ENCODE assay signal across 10 cellular contexts in genomic region chr1:93692451-93692861, GRCh38. TPM values are rescaled to one million over a fixed set of nuclear protein-coding genes. Genes with fewer than 3 reads are reported as not detected.
DNase-seq lines count a peak whose midpoint lies in the region; ATAC-seq and TF ChIP-seq lines count a peak whose summit lies in the region.
"Had no signal": no experiment of that assay in that cellular context is flagged by ENCODE, and none has a peak within 500 bp of the region (broad histone marks: within the 10 kb centered on the region; RNA-seq: fewer than 3 reads in every experiment).

No MANE protein-coding gene starts in this region.

- POLR2A ChIA-PET in MCF 10A (lab: Yijun Ruan, JAX) = interaction anchor here (0.6 to 5.1 kb wide), 25 partner anchors 10 to 367 kb away, joined by 3 to 117 read pairs (median 7); partner anchors contain the start of genes BCAR3 and DNTTIP2
- POLR2A ChIA-PET in activated CD4-positive, alpha-beta memory T cell treated with anti-CD3 and anti-CD28 coated beads for 36 hours (lab: Charles Lee) = interaction anchor here (1.5 to 2.2 kb wide), 4 partner anchors 11 to 186 kb away, joined by 3 to 12 read pairs (median 5); partner anchors contain the start of gene BCAR3

- TF ChIP-seq CTCF in MCF 10A (IDR thresholded peaks at IDR 0.05; ENCODE audit: unreplicated experiment) = no peak
- TF ChIP-seq CTCF in breast epithelium (IDR thresholded peaks at IDR 0.05) = no peak

- CTCF ChIA-PET in MCF 10A (lab: Yijun Ruan, JAX) = interaction anchor here (0.6 to 1.9 kb wide), 13 partner anchors 9 to 772 kb away, joined by 3 to 14 read pairs (median 4); partner anchors contain the start of gene BCAR3
- CTCF ChIA-PET in activated CD4-positive, alpha-beta memory T cell treated with anti-CD3 and anti-CD28 coated beads for 36 hours (lab: Charles Lee) = interaction anchor here (0.9 to 1.9 kb wide), 7 partner anchors 11 to 152 kb away, joined by 3 to 12 read pairs (median 5); partner anchors contain the start of gene BCAR3

- H3K27me3 ChIP-seq in breast epithelium = no peaks in the 10 kb centered on the region

- H3K9me3 Mint-ChIP-seq in MCF 10A (ENCODE audit: unreplicated experiment) = no peaks in the 10 kb centered on the region
- no peaks in the 10 kb centered on the region for H3K9me3 Mint-ChIP-seq in activated CD4-positive, alpha-beta memory T cell treated with anti-CD3 and anti-CD28 coated beads for 36 hours

- H3K36me3 ChIP-seq in breast epithelium (no peaks in the 10 kb centered on the region), urinary bladder (ENCODE audit: insufficient read depth) (no peaks in the 10 kb centered on the region)
- H3K36me3 ChIP-seq: neutrophil had no signal

- no peak overlapping the region for H3K27ac Mint-ChIP-seq in MCF 10A (ENCODE audit: low read depth, unreplicated experiment)
- H3K27ac Mint-ChIP-seq in activated CD4-positive, alpha-beta memory T cell treated with anti-CD3 and anti-CD28 coated beads for 36 hours = peak overlapping the region; percentile 70

- no peaks in the 10 kb centered on the region for H3K4me1 ChIP-seq in breast epithelium
- no peaks in the 10 kb centered on the region for H3K4me1 ChIP-seq in urinary bladder (ENCODE audit: insufficient read depth)

- H3K9me3 ChIP-seq in breast epithelium = no peaks in the 10 kb centered on the region
- H3K9me3 ChIP-seq: neutrophil had no signal

- H3K36me3 Mint-ChIP-seq in MCF 10A (ENCODE audit: insufficient read depth, unreplicated experiment) = no peaks in the 10 kb centered on the region
- H3K36me3 Mint-ChIP-seq in activated CD4-positive, alpha-beta memory T cell treated with anti-CD3 and anti-CD28 coated beads for 36 hours = no peaks in the 10 kb centered on the region

- ATAC-seq in HG03442 (IDR thresholded peaks at IDR 0.05; ENCODE audit: unreplicated experiment) = no peak

- BruUV-seq in MCF 10A (replicated peaks; lab: Mats Ljungman, UMichigan) = no TSS peak

- no peak overlapping the region for H3K4me3 ChIP-seq in breast epithelium
- no peak overlapping the region for H3K4me3 ChIP-seq in urinary bladder (ENCODE audit: low read depth, low read length)

- intact Hi-C loops in MCF 10A (cut with micrococcal nuclease) (loop anchor here (5.0 kb wide), 1 partner anchor 45 kb away; no protein-coding TSS in a partner anchor), breast epithelium (cut with DNase I; ENCODE audit: low total_unique reads) (no loop called here)
- intact Hi-C loops in activated CD4-positive, alpha-beta memory T cell treated with anti-CD3 and anti-CD28 coated beads for 36 hours (cut with micrococcal nuclease) = loop anchor here (2.0 to 5.0 kb wide), 3 partner anchors 52 to 125 kb away; no protein-coding TSS in a partner anchor

- no peaks in the 10 kb centered on the region for H3K27me3 Mint-ChIP-seq in MCF 10A (ENCODE audit: insufficient read depth, unreplicated experiment)
- H3K27me3 Mint-ChIP-seq in activated CD4-positive, alpha-beta memory T cell treated with anti-CD3 and anti-CD28 coated beads for 36 hours = peaks cover 4% of the 10 kb centered on the region

- peak; percentile 44 for DNase-seq in MCF 10A (ENCODE audit: unreplicated experiment)
- no peak for DNase-seq in breast epithelium (ENCODE audit: low spot score in 2 of 2)
- DNase-seq in activated CD4-positive, alpha-beta memory T cell treated with anti-CD3 and anti-CD28 coated beads for 36 hours = no peak
- DNase-seq in left kidney (ENCODE audit: low read depth, low spot score) = peak; percentile 29
- DNase-seq in cortex of kidney (lab: John Stamatoyannopoulos, UW) = no peak
- no peak for DNase-seq in activated CD8-positive, alpha-beta memory T cell treated with anti-CD3 and anti-CD28 coated beads, Interleukin-2, amount 50 U/mL, for 48 hours
- DNase-seq: SIG-M5 had no signal

- no peak for TF ChIP-seq POLR2A in breast epithelium (IDR thresholded peaks at IDR 0.05)

- WGBS in urinary bladder = 33% methylated on average over 2 of the region's 2 CpGs

- H3K4me3 Mint-ChIP-seq in MCF 10A (ENCODE audit: unreplicated experiment) = no peak overlapping the region
- no peak overlapping the region for H3K4me3 Mint-ChIP-seq in activated CD4-positive, alpha-beta memory T cell treated with anti-CD3 and anti-CD28 coated beads for 36 hours

- no peaks in the 10 kb centered on the region for H3K4me1 Mint-ChIP-seq in MCF 10A (ENCODE audit: insufficient read depth, unreplicated experiment)
- peaks cover 14% of the 10 kb centered on the region for H3K4me1 Mint-ChIP-seq in activated CD4-positive, alpha-beta memory T cell treated with anti-CD3 and anti-CD28 coated beads for 36 hours (ENCODE audit: low read depth)

- H3K27ac ChIP-seq in breast epithelium = no peak overlapping the region
- H3K27ac ChIP-seq in urinary bladder (ENCODE audit: low read depth) = peak overlapping the region; percentile 64
- H3K27ac ChIP-seq: neutrophil had no signal

RNA-seq across cellular contexts. Expression of gene BCAR3, which starts 10.8 kb away (rescaled TPM):
- total RNA-seq in MCF 10A (2022) (83.6 and 130 TPM in 2 replicates), breast epithelium (10 to 100 TPM; 26.7 to 42.7 (median 30.2) TPM), urinary bladder (14.5 TPM)
- under 1 TPM; 0.74 to 0.82 TPM for total RNA-seq in activated CD4-positive, alpha-beta memory T cell treated with anti-CD3 and anti-CD28 coated beads for 36 hours
- polyA plus RNA-seq in urinary bladder = 14.5 TPM

Comparison
In these comparisons a context has a peak if more than half of its experiments do, and no peak if none do; other contexts are left out.
1. DNase-seq: peak in MCF 10A (single experiment) and left kidney (single experiment); none in breast epithelium (0 of 2), activated CD4-positive, alpha-beta memory T cell treated with anti-CD3 and anti-CD28 coated beads for 36 hours (single experiment), cortex of kidney (single experiment) and activated CD8-positive, alpha-beta memory T cell treated with anti-CD3 and anti-CD28 coated beads, Interleukin-2, amount 50 U/mL, for 48 hours (single experiment).